In genomic region chr3:69294014-69294771, GRCh38 we compare ENCODE assay signal across 1 cellular context.
TF ChIP-seq lines count a peak whose summit lies in the region.

No MANE protein-coding gene starts in this region.

TF ChIP-seq in SK-N-SH, 30 proteins besides CTCF, POLR2A, EP300 and RAD21 (continued from another document):
- no peak for TF ChIP-seq USF2 (IDR thresholded peaks at IDR 0.05; ENCODE audit: borderline replicate concordance, low read depth, low read length)
- no peak for TF ChIP-seq POLR2AphosphoS5 (IDR thresholded peaks at IDR 0.05; ENCODE audit: low read depth, low read length)
- no peak for TF ChIP-seq GATA2 (CRISPR knock-in tag; IDR thresholded peaks at IDR 0.05)
- no peak for TF ChIP-seq YY1 (IDR thresholded peaks at IDR 0.05; ENCODE audit: low read depth)
- no peak for TF ChIP-seq NRF1 (IDR thresholded peaks at IDR 0.05; ENCODE audit: low read depth, low read length)
- no peak for TF ChIP-seq USF1 (IDR thresholded peaks at IDR 0.05; ENCODE audit: borderline replicate concordance, low read depth)
- TF ChIP-seq ELF1 (IDR thresholded peaks at IDR 0.05), result no peak
- no peak for TF ChIP-seq NFIC (IDR thresholded peaks at IDR 0.05; ENCODE audit: borderline replicate concordance)
